Comparison of ENCODE assay signal across 9 cellular contexts in the genomic region with DNA sequence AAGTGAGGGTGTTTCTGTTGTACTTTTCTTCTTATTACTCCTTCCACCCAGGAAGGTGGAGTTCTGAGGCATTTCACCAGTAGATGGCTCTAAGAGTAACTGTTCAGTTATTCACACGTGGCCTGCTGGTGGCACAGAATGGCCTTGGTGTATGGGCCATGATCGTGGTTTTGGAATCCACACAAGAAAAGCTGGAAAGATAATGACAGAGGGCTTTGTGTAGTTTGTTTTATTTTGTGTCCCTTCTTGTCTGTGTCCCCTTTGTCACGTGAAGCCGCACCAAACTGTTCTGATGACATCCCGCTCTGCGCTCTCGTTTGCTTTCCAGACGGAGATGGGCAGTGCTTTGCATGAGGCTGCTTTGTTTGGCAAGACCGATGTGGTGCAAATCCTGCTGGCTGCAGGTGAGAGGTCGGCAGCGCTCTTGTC.
DNase-seq lines count a peak whose midpoint lies in the region; ATAC-seq and TF ChIP-seq lines count a peak whose summit lies in the region.
"Had no signal": no experiment of that assay in that cellular context is flagged by ENCODE, and none has a peak within 500 bp of the region (broad histone marks: within the 10 kb centered on the region; RNA-seq: fewer than 3 reads in every experiment).

No MANE protein-coding gene starts in this region.

- H3K36me3 Mint-ChIP-seq in osteocyte (ENCODE audit: unreplicated experiment) = peaks cover 20% of the 10 kb centered on the region

- peaks cover 6% of the 10 kb centered on the region for H3K4me1 Mint-ChIP-seq in osteocyte (ENCODE audit: unreplicated experiment)

- no peaks in the 10 kb centered on the region for H3K27me3 Mint-ChIP-seq in osteocyte (ENCODE audit: unreplicated experiment)

- DNase-seq in GM06990 (ENCODE audit: extremely low read depth, insufficient read length) (no peak), MV-4-11 (lab: John Stamatoyannopoulos, UW) (peak; percentile 27), dorsolateral prefrontal cortex (peak in 9 of 10 donors; percentile 32 to 75 (median 62)), osteocyte (ENCODE audit: extremely low spot score, unreplicated experiment) (no peak), NCI-H2107 treated with DMSO at 0.1 percent for 48 hours (lab: John Stamatoyannopoulos, UW; ENCODE audit: unreplicated experiment) (no peak), GDM1 (lab: John Stamatoyannopoulos, UW) (no peak)

- TF ChIP-seq CTCF in GM06990 (IDR thresholded peaks at IDR 0.05; ENCODE audit: insufficient read depth, low read length, poor library complexity, severe bottlenecking) = peak; percentile 42
- TF ChIP-seq CTCF in dorsolateral prefrontal cortex (IDR thresholded peaks at IDR 0.05 in 54 of 56, conservative IDR thresholded peaks at IDR 0.05 in 2 of 56; ENCODE audit: low read depth in 1 of 56, partially characterized antibody in 56 of 56) = peak in 54 of 56 donors; percentile 24 to 82 (median 63)
- TF ChIP-seq CTCF in osteocyte (IDR thresholded peaks at IDR 0.05) = peak; percentile 53

- H3K36me3 ChIP-seq in GM06990 (ENCODE audit: control insufficient read depth, insufficient read depth, low read length) = no peaks in the 10 kb centered on the region; the same call in 1 of the 2 replicates

- ATAC-seq in HG03439 (IDR thresholded peaks at IDR 0.05; ENCODE audit: unreplicated experiment) = no peak
- no peak for ATAC-seq in HG03565 (IDR thresholded peaks at IDR 0.05; ENCODE audit: unreplicated experiment)

- intact Hi-C loops in dorsolateral prefrontal cortex (cut with DNase I) = loop anchor here (5.0 to 10.0 kb wide), 3 partner anchors 62 to 188 kb away; partner anchors contain the start of genes ANKS1A (in 1 of the 2), BLTP3A (in 1 of the 2) and TAF11 (in 1 of the 2)

- H3K4me3 Mint-ChIP-seq in osteocyte (ENCODE audit: unreplicated experiment) = no peak overlapping the region

- H3K9me3 Mint-ChIP-seq in osteocyte (ENCODE audit: unreplicated experiment) = no peaks in the 10 kb centered on the region

- H3K27ac Mint-ChIP-seq in osteocyte (ENCODE audit: unreplicated experiment) = peak overlapping the region; percentile 42

- peak overlapping the region in 55 of 59 donors; percentile 7 to 89 (median 71) for H3K27ac ChIP-seq in dorsolateral prefrontal cortex
- H3K27ac ChIP-seq: epithelial cell of prostate had no signal

- H3K4me3 ChIP-seq in GM06990 (replicated peaks; ENCODE audit: low read depth, low read length) (no peak overlapping the region), dorsolateral prefrontal cortex (peak overlapping the region in 6 of 59 donors; percentile 3 to 26 (median 17))

- H3K27me3 ChIP-seq in GM06990 (replicated peaks; ENCODE audit: control insufficient read depth, insufficient read depth, low read length) (no peaks in the 10 kb centered on the region), dorsolateral prefrontal cortex (no peaks in the 10 kb centered on the region)

Comparison
In these comparisons a context has a peak if more than half of its experiments do, and no peak if none do; other contexts are left out.
1. DNase-seq: peak in MV-4-11 (single experiment) and dorsolateral prefrontal cortex (9 of 10); none in GM06990 (single experiment), osteocyte (single experiment), NCI-H2107 treated with DMSO at 0.1 percent for 48 hours (single experiment) and GDM1 (single experiment).
2. Peak in every context shown above with its lines, with median percentiles within 50 percentile points of each other: CTCF ChIP-seq.